Comparison of ENCODE assay signal across 9 cellular contexts in the genomic region with DNA sequence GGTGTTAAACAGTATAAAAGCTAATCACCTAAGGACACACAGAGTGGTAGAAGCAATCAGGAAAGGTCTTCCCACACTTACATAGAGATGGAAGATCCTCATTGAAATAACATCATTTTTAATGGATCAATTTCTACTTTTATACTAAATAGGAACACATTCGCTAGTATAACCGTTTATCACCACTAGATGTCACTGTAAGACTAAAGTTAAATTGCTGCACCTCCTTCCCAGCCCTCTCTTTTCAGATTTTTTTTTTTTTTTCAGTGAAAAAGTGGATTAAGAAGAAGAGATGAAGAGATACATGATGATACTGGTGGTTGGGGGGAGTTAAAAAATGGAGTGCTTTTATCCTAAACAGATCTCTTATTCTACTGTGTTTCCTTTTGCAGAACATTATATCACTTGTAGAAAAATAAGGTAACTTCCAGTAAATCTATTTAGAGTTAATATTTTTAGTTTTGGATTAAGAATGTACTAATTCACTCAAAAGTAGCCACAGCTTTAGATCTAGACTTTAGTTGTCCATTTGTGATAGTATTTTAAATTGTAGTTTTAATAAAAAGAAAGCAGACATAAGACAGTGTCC.
A peak's percentile ranks its signal among the peaks of the same experiment; 100 is the strongest.
DNase-seq lines count a peak whose midpoint lies in the region; ATAC-seq and TF ChIP-seq lines count a peak whose summit lies in the region.
"Had no signal": no experiment of that assay in that cellular context is flagged by ENCODE, and none has a peak within 500 bp of the region (broad histone marks: within the 10 kb centered on the region; RNA-seq: fewer than 3 reads in every experiment).

No MANE protein-coding gene starts in this region.

- H3K4me1 Mint-ChIP-seq in natural killer cell = no peaks in the 10 kb centered on the region
- no peaks in the 10 kb centered on the region for H3K4me1 Mint-ChIP-seq in natural killer cell treated with Interleukin-12 subunit alpha and Interleukin-12 subunit beta and Interleukin-15 and Interleukin-18, amount 100 ng/mL, for 72 hours (ENCODE audit: low read depth in 2 of 2)

- no peak overlapping the region for H3K4me3 Mint-ChIP-seq in natural killer cell
- no peak overlapping the region for H3K4me3 Mint-ChIP-seq in natural killer cell treated with Interleukin-12 subunit alpha and Interleukin-12 subunit beta and Interleukin-15 and Interleukin-18, amount 100 ng/mL, for 72 hours

- H3K4me1 ChIP-seq in breast epithelium (no peaks in the 10 kb centered on the region), lung (ENCODE audit: control insufficient read depth in 2 of 2, insufficient read depth in 2 of 2, low read length in 2 of 2) (no peaks in the 10 kb centered on the region)

- no peaks in the 10 kb centered on the region for H3K9me3 Mint-ChIP-seq in natural killer cell
- no peaks in the 10 kb centered on the region for H3K9me3 Mint-ChIP-seq in natural killer cell treated with Interleukin-12 subunit alpha and Interleukin-12 subunit beta and Interleukin-15 and Interleukin-18, amount 100 ng/mL, for 72 hours

- H3K27me3 ChIP-seq in breast epithelium (no peaks in the 10 kb centered on the region), lung (ENCODE audit: control insufficient read depth, insufficient read depth) (no peaks in the 10 kb centered on the region)

- no peak overlapping the region for H3K27ac Mint-ChIP-seq in natural killer cell
- no peak overlapping the region for H3K27ac Mint-ChIP-seq in natural killer cell treated with Interleukin-12 subunit alpha and Interleukin-12 subunit beta and Interleukin-15 and Interleukin-18, amount 100 ng/mL, for 72 hours

- WGBS in lung, 2 donors = 0 to 1% methylated on average over 2 of the region's 2 CpGs

- ATAC-seq in natural killer cell (peak in 2 of 3 donors; percentile 31 to 68), HG02798 (IDR thresholded peaks at IDR 0.05; ENCODE audit: poor library complexity, unreplicated experiment) (peak; percentile 71), lung (ENCODE audit: insufficient read depth, low FRiP score) (no peak)
- ATAC-seq in natural killer cell treated with Interleukin-12 subunit alpha and Interleukin-12 subunit beta and Interleukin-15 and Interleukin-18, amount 100 ng/mL, for 72 hours = no peak

- H3K36me3 ChIP-seq in breast epithelium (no peaks in the 10 kb centered on the region), lung (ENCODE audit: control insufficient read depth in 2 of 2, insufficient read depth in 2 of 2, low read length in 2 of 2) (no peaks in the 10 kb centered on the region)

- no peaks in the 10 kb centered on the region for H3K27me3 Mint-ChIP-seq in natural killer cell (ENCODE audit: low read depth in 2 of 2)
- no peaks in the 10 kb centered on the region for H3K27me3 Mint-ChIP-seq in natural killer cell treated with Interleukin-12 subunit alpha and Interleukin-12 subunit beta and Interleukin-15 and Interleukin-18, amount 100 ng/mL, for 72 hours

- no peak for TF ChIP-seq POLR2A in breast epithelium (IDR thresholded peaks at IDR 0.05)

- H3K4me3 ChIP-seq in breast epithelium (no peak overlapping the region), lung (no peak overlapping the region)

- no peaks in the 10 kb centered on the region for H3K36me3 Mint-ChIP-seq in natural killer cell
- no peaks in the 10 kb centered on the region for H3K36me3 Mint-ChIP-seq in natural killer cell treated with Interleukin-12 subunit alpha and Interleukin-12 subunit beta and Interleukin-15 and Interleukin-18, amount 100 ng/mL, for 72 hours

- no peaks in the 10 kb centered on the region for H3K9me3 ChIP-seq in breast epithelium
- no peaks in the 10 kb centered on the region for H3K9me3 ChIP-seq in lung (ENCODE audit: control insufficient read depth in 2 of 2, insufficient read depth in 1 of 2, low read length in 1 of 2)

- TF ChIP-seq CTCF in natural killer cell (IDR thresholded peaks at IDR 0.05) (peak; percentile 91), breast epithelium (IDR thresholded peaks at IDR 0.05) (peak in 2 of 3 donors; percentile 45 to 53), lung (IDR thresholded peaks at IDR 0.05; ENCODE audit: control extremely low read depth, extremely low read depth) (peak; percentile 19)

- H3K27ac ChIP-seq in breast epithelium (no peak overlapping the region), lung (ENCODE audit: low read depth in 1 of 2, low read length in 1 of 2) (no peak overlapping the region)
- H3K27ac ChIP-seq: epithelial cell of prostate had no signal

- intact Hi-C loops in natural killer cell (cut with micrococcal nuclease) = no loop called here
- intact Hi-C loops in breast epithelium (cut with DNase I; ENCODE audit: low total_unique reads) = loop anchor here (10.0 kb wide), 1 partner anchor 145 kb away; no protein-coding TSS in a partner anchor

- no peak for DNase-seq in natural killer cell
- DNase-seq in natural killer cell treated with Interleukin-12 subunit alpha and Interleukin-12 subunit beta and Interleukin-15 and Interleukin-18, amount 100 ng/mL, for 72 hours (ENCODE audit: low spot score) = no peak
- peak; percentile 45 for DNase-seq in NCI-H460 (ENCODE audit: extremely low read depth, low read depth)
- DNase-seq in breast epithelium (ENCODE audit: low spot score in 2 of 2) = no peak
- DNase-seq in lung (ENCODE audit: low spot score) = no peak
- DNase-seq in activated effector memory CD4-positive, alpha-beta T cell treated with anti-CD3 and anti-CD28 coated beads, Interleukin-2, amount 50 U/mL, for 16 hours = no peak
- no peak for DNase-seq in mesenteric fat pad (ENCODE audit: low spot score)

Comparison
In these comparisons a context has a peak if more than half of its experiments do, and no peak if none do; other contexts are left out.
1. ATAC-seq: peak in natural killer cell (2 of 3) and HG02798 (single experiment); none in natural killer cell treated with Interleukin-12 subunit alpha and Interleukin-12 subunit beta and Interleukin-15 and Interleukin-18, amount 100 ng/mL, for 72 hours (0 of 2) and lung (single experiment).
2. CTCF ChIP-seq: peak in every context shown above with its lines; median percentile 91 in natural killer cell; 49 in breast epithelium; 19 in lung.